In the genomic region with DNA sequence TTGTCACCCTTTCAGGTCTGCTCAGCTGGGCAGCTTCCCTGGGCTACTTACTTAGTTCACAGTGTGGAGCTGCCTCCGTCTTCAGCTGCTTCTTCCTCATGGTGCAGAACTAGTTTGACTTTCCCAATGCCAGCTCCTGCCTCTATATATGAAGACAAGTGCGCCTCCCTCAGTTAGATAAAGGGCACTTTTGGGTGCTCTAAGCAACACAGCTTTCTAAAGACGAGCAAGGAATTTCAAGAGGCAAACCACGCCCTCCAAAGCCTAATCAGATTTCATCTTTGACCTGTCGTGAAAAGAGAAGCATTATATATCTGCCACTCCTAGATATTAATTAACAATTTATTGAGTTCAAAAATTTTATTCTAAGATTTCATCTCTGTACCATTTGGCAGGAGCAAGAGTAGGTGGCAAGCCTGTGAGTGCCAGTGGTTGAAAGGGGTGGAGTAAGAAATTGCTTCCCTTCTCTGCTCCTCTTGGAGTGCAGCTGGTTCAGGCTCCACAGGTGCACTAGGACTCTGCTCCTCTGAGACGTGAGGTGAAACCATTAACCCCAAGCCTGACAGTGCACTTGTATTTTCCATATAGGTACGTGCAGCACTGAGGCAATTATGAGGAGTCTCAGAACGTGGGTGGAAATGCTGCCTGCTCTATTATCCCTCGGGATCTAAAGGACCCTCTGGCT, we compare ENCODE assay signal across 8 cellular contexts. TPM values are rescaled to one million over a fixed set of nuclear protein-coding genes. Genes with fewer than 3 reads are reported as not detected.
A peak's percentile ranks its signal among the peaks of the same experiment; 100 is the strongest.
DNase-seq lines count a peak whose midpoint lies in the region; ATAC-seq and TF ChIP-seq lines count a peak whose summit lies in the region.

No MANE protein-coding gene starts in this region.

- no peaks in the 10 kb centered on the region for H3F3A ChIP-seq in OCI-LY1 (ENCODE audit: insufficient read depth, low read length)

- H2AFZ ChIP-seq in OCI-LY1 (ENCODE audit: low read length), result no peak overlapping the region

- H3K27ac Mint-ChIP-seq in nephron progenitor cell, result no peak overlapping the region

- ATAC-seq in mucosa of descending colon, result peak; percentile 22
- no peak for ATAC-seq in left ventricle myocardium superior
- ATAC-seq in GM21786 (IDR thresholded peaks at IDR 0.05; ENCODE audit: unreplicated experiment), result no peak

- H4K20me1 ChIP-seq in OCI-LY1 (ENCODE audit: insufficient read depth, low read length), result no peaks in the 10 kb centered on the region

- peaks cover 8% of the 10 kb centered on the region for H3K27me3 Mint-ChIP-seq in nephron progenitor cell (ENCODE audit: low read depth, poor library complexity)

- TF ChIP-seq CTCF in OCI-LY1 (IDR thresholded peaks at IDR 0.05; ENCODE audit: low read length) (peak; percentile 60), cardiac fibroblast (IDR thresholded peaks at IDR 0.05; ENCODE audit: low read depth, low read length) (peak; percentile 42), mucosa of descending colon (IDR thresholded peaks at IDR 0.05) (no peak), nephron progenitor cell (IDR thresholded peaks at IDR 0.05) (no peak)

- H3K4me3 ChIP-seq in OCI-LY1 (ENCODE audit: low read depth, low read length, poor library complexity, severe bottlenecking) (no peak overlapping the region), cardiac fibroblast (replicated peaks in 1 of 2; ENCODE audit: low read depth in 2 of 2, low read length in 2 of 2) (no peak overlapping the region), mucosa of descending colon (no peak overlapping the region)

- 0 out of 2 replicates have a peak, but pooled peaks cover 3% of the 10 kb centered on the region for H3K36me3 ChIP-seq in OCI-LY1 (ENCODE audit: insufficient read depth, low read length)
- H3K36me3 ChIP-seq in mucosa of descending colon (ENCODE audit: low read depth), result no peaks in the 10 kb centered on the region

- H3K9me3 Mint-ChIP-seq in nephron progenitor cell, result no peaks in the 10 kb centered on the region

- no peaks in the 10 kb centered on the region for H3K9me2 ChIP-seq in OCI-LY1 (ENCODE audit: low read depth, low read length)

- no peak overlapping the region for H3K27ac ChIP-seq in OCI-LY1 (ENCODE audit: low read depth, low read length, poor library complexity, severe bottlenecking)

- H3K9ac ChIP-seq in OCI-LY1 (ENCODE audit: low read length), result no peak overlapping the region

- H3K9me3 ChIP-seq in OCI-LY1 (ENCODE audit: low read length) (no peaks in the 10 kb centered on the region), mucosa of descending colon (no peaks in the 10 kb centered on the region)

- H3K4me1 ChIP-seq in OCI-LY1 (ENCODE audit: insufficient read depth, low read length, severe bottlenecking) (peaks cover 35% of the 10 kb centered on the region), mucosa of descending colon (ENCODE audit: low read depth) (peaks cover 6% of the 10 kb centered on the region)

- peaks cover 56% of the 10 kb centered on the region for H3K4me1 Mint-ChIP-seq in nephron progenitor cell

- peak; percentile 63 for DNase-seq in DMS53 (lab: John Stamatoyannopoulos, UW)
- peak; percentile 57 for DNase-seq in HT1080 (ENCODE audit: low read depth)
- DNase-seq in cardiac fibroblast (ENCODE audit: low read depth in 2 of 2), result peak; percentile 59 to 63
- DNase-seq in mucosa of descending colon, result peak in 2 of 3 donors; percentile 32 to 54
- DNase-seq in left ventricle myocardium superior, result no peak
- DNase-seq in nephron progenitor cell, result no peak

- no peaks in the 10 kb centered on the region for H3K27me3 ChIP-seq in OCI-LY1 (ENCODE audit: insufficient read depth, low read length)

- H3K79me2 ChIP-seq in OCI-LY1 (ENCODE audit: insufficient read depth, low read length), result peaks cover 25% of the 10 kb centered on the region

- H3K4me3 Mint-ChIP-seq in nephron progenitor cell, result no peak overlapping the region

- H3K36me3 Mint-ChIP-seq in nephron progenitor cell (ENCODE audit: low read depth), result no peaks in the 10 kb centered on the region

- intact Hi-C loops in mucosa of descending colon (cut with DNase I, micrococcal nuclease), result no loop called here
- intact Hi-C loops in left ventricle myocardium superior (cut with micrococcal nuclease), result no loop called here

- H3K4me2 ChIP-seq in OCI-LY1 (ENCODE audit: low read length), result no peak overlapping the region; the same call in 1 of the 2 replicates

RNA-seq across cellular contexts. Expression of a gene that starts 2.1 kb away (rescaled TPM):
- 22.5 and 31.8 TPM in 2 replicates for total RNA-seq in HT1080 (2014; rRNA removed; shearing (Covaris generic))
- polyA plus RNA-seq in HT1080 (2015; cell fraction: cytosol; rRNA removed), result 19.1 and 19.7 TPM in 2 replicates
- polyA plus RNA-seq in HT1080 (2015; cell fraction: nucleus; rRNA removed), result 49.9 and 50.7 TPM in 2 replicates
- total RNA-seq in mucosa of descending colon (10 to 100 TPM; 32.3 to 48.9 (median 43.0) TPM), left ventricle myocardium superior (22.9 TPM)

RNA-seq across cellular contexts. Expression of a gene that starts 19.9 kb away (rescaled TPM):
- total RNA-seq in HT1080 (2014; rRNA removed; shearing (Covaris generic)), result 24.4 and 31.6 TPM in 2 replicates
- polyA plus RNA-seq in HT1080 (2015; cell fraction: cytosol; rRNA removed), result 56.1 and 63.0 TPM in 2 replicates
- 143 and 167 TPM in 2 replicates for polyA plus RNA-seq in HT1080 (2015; cell fraction: nucleus; rRNA removed)
- total RNA-seq in mucosa of descending colon (10 to 100 TPM; 67.4 to 74.2 (median 72.7) TPM), left ventricle myocardium superior (19.3 TPM)

RNA-seq across cellular contexts. Expression of a gene that starts 55.1 kb away (rescaled TPM):
- 14.5 and 15.1 TPM in 2 replicates for total RNA-seq in HT1080 (2014; rRNA removed; shearing (Covaris generic))
- polyA plus RNA-seq in HT1080 (2015; cell fraction: cytosol; rRNA removed), result 11.8 and 14.2 TPM in 2 replicates
- polyA plus RNA-seq in HT1080 (2015; cell fraction: nucleus; rRNA removed), result 19.7 TPM in 2 replicates
- total RNA-seq in mucosa of descending colon (10 to 100 TPM; 16.8 to 29.5 (median 16.9) TPM), left ventricle myocardium superior (18.8 TPM)

Comparison
In these comparisons a context has a peak if more than half of its experiments do, and no peak if none do; other contexts are left out.
1. DNase-seq: peak in DMS53 (single experiment), HT1080 (single experiment), cardiac fibroblast (2 of 2) and mucosa of descending colon (2 of 3); none in left ventricle myocardium superior (single experiment) and nephron progenitor cell (single experiment).
2. CTCF ChIP-seq: peak in OCI-LY1 (single experiment) and cardiac fibroblast (single experiment); none in mucosa of descending colon (single experiment) and nephron progenitor cell (single experiment).